In genomic region chr2:32012872-32013271, GRCh38 we compare ENCODE assay signal across 17 cellular contexts. TPM values are rescaled to one million over a fixed set of nuclear protein-coding genes. Genes with fewer than 3 reads are reported as not detected.
DNase-seq lines count a peak whose midpoint lies in the region; ATAC-seq and TF ChIP-seq lines count a peak whose summit lies in the region.
"Had no signal": no experiment of that assay in that cellular context is flagged by ENCODE, and none has a peak within 500 bp of the region (broad histone marks: within the 10 kb centered on the region; RNA-seq: fewer than 3 reads in every experiment).

No MANE protein-coding gene starts in this region.

- peaks cover 13 to 21% (median 20%) of the 10 kb centered on the region in 11 experiments; a peak in 21 of 22 replicates for H4K20me1 ChIP-seq in BLaER1 treated with 17β-estradiol and CSF1 and Interleukin-3, amounts not matched to agents 10 nM and 100 nM

- no peak for TF ChIP-seq CTCF in CD4-positive, alpha-beta T cell (IDR thresholded peaks at IDR 0.05)
- no peak for TF ChIP-seq CTCF in GM20000 (IDR thresholded peaks at IDR 0.05; ENCODE audit: extremely low read depth, missing control alignments)

- peak overlapping the region in 6 of 11 experiments; percentile 23 to 99 (median 96); a peak in 8 of 22 replicates for H3K27ac ChIP-seq in BLaER1 treated with 17β-estradiol and CSF1 and Interleukin-3, amounts not matched to agents 10 nM and 100 nM
- no peak overlapping the region for H3K27ac ChIP-seq in CD4-positive, alpha-beta T cell (ENCODE audit: low read depth, low read length)
- H3K27ac ChIP-seq: tibial nerve had no signal

- H3K27ac Mint-ChIP-seq in CD4-positive, alpha-beta T cell: peak overlapping the region; percentile 18
- H3K27ac Mint-ChIP-seq in activated naive CD8-positive, alpha-beta T cell treated with anti-CD3 and anti-CD28 coated beads, Interleukin-2, amount 50 U/mL, for 24 hours: peak overlapping the region; percentile 17
- peak overlapping the region in 9 of 10 donors; percentile 24 to 97 (median 72) for H3K27ac Mint-ChIP-seq in naive thymus-derived CD8-positive, alpha-beta T cell

- DNase-seq in CD4-positive, alpha-beta T cell: no peak
- no peak for DNase-seq in activated naive CD8-positive, alpha-beta T cell treated with anti-CD3 and anti-CD28 coated beads, Interleukin-2, amount 50 U/mL, for 24 hours
- DNase-seq in naive thymus-derived CD8-positive, alpha-beta T cell: no peak
- no peak for DNase-seq in NCI-H2196 (lab: John Stamatoyannopoulos, UW; ENCODE audit: unreplicated experiment)
- no peak for DNase-seq in islet precursor cell
- DNase-seq in GM20000 (ENCODE audit: low spot score): no peak
- DNase-seq: activated CD4-positive, alpha-beta T cell treated with anti-CD3 and anti-CD28 coated beads, Interleukin-2, amount 50 U/mL, for 4 hours; amniotic stem cell; DMS153; effector CD8-positive, alpha-beta T cell; left lung; NCI-H1417; NCI-H748 treated with DMSO at 0.1 percent for 48 hours; OCI-M1 had no signal

- H3K27me3 Mint-ChIP-seq in CD4-positive, alpha-beta T cell: no peaks in the 10 kb centered on the region
- H3K27me3 Mint-ChIP-seq in activated naive CD8-positive, alpha-beta T cell treated with anti-CD3 and anti-CD28 coated beads, Interleukin-2, amount 50 U/mL, for 24 hours: no peaks in the 10 kb centered on the region
- no peaks in the 10 kb centered on the region for H3K27me3 Mint-ChIP-seq in naive thymus-derived CD8-positive, alpha-beta T cell

- no peak for ATAC-seq in CD4-positive, alpha-beta T cell (ENCODE audit: poor library complexity)
- ATAC-seq in activated naive CD8-positive, alpha-beta T cell treated with anti-CD3 and anti-CD28 coated beads, Interleukin-2, amount 50 U/mL, for 24 hours: no peak
- ATAC-seq in naive thymus-derived CD8-positive, alpha-beta T cell: no peak
- no peak for ATAC-seq in HG02588 (IDR thresholded peaks at IDR 0.05; ENCODE audit: unreplicated experiment)
- ATAC-seq: left lung had no signal

- POLR2A ChIA-PET in CD4-positive, alpha-beta T cell (lab: Charles Lee): interaction anchor here (2.5 to 3.4 kb wide), 2 partner anchors 27 to 51 kb away, joined by 11 to 25 read pairs; partner anchors contain the start of genes DPY30 and SPAST
- POLR2A ChIA-PET in naive thymus-derived CD8-positive, alpha-beta T cell (lab: Charles Lee): interaction anchor here (1.1 to 1.5 kb wide), 3 partner anchors 27 to 153 kb away, joined by 5 to 8 read pairs (median 6); partner anchors contain the start of genes DPY30, SLC30A6 and SPAST

- CTCF ChIA-PET in CD4-positive, alpha-beta T cell (lab: Charles Lee): no interaction called here

- intact Hi-C loops in CD4-positive, alpha-beta T cell (cut with DNase I, micrococcal nuclease): loop anchor here in 1 of 2 experiments (2.0 to 5.0 kb wide), 3 partner anchors 26 to 264 kb away; partner anchors contain the start of genes DPY30 and YIPF4

- no peak overlapping the region for H3K4me3 ChIP-seq in BLaER1 treated with 17β-estradiol and CSF1 and Interleukin-3, amounts not matched to agents 10 nM and 100 nM
- H3K4me3 ChIP-seq: left lung, tibial nerve had no signal

- H3K4me2 ChIP-seq in BLaER1 treated with 17β-estradiol and CSF1 and Interleukin-3, amounts not matched to agents 10 nM and 100 nM: peak overlapping the region in 4 of 11 experiments; percentile 80 to 94 (median 82); a peak in 6 of 22 replicates

- peaks cover 15 to 27% (median 18%) of the 10 kb centered on the region in 10 experiments for H3K4me1 ChIP-seq in BLaER1 treated with 17β-estradiol and CSF1 and Interleukin-3, amounts not matched to agents 10 nM and 100 nM

- H3K4me3 Mint-ChIP-seq in CD4-positive, alpha-beta T cell: peak overlapping the region; percentile 35
- no peak overlapping the region for H3K4me3 Mint-ChIP-seq in activated naive CD8-positive, alpha-beta T cell treated with anti-CD3 and anti-CD28 coated beads, Interleukin-2, amount 50 U/mL, for 24 hours
- H3K4me3 Mint-ChIP-seq in naive thymus-derived CD8-positive, alpha-beta T cell: peak overlapping the region in 1 of 10 donors; percentile 36

- H3K4me1 Mint-ChIP-seq in CD4-positive, alpha-beta T cell (ENCODE audit: low read depth): peaks cover 37% of the 10 kb centered on the region
- H3K4me1 Mint-ChIP-seq in activated naive CD8-positive, alpha-beta T cell treated with anti-CD3 and anti-CD28 coated beads, Interleukin-2, amount 50 U/mL, for 24 hours: peaks cover 24% of the 10 kb centered on the region
- peaks cover 12 to 30% (median 28%) of the 10 kb centered on the region in 4 donors for H3K4me1 Mint-ChIP-seq in naive thymus-derived CD8-positive, alpha-beta T cell

- H3K36me3 Mint-ChIP-seq in CD4-positive, alpha-beta T cell (ENCODE audit: low read depth): peaks cover 39% of the 10 kb centered on the region
- H3K36me3 Mint-ChIP-seq in activated naive CD8-positive, alpha-beta T cell treated with anti-CD3 and anti-CD28 coated beads, Interleukin-2, amount 50 U/mL, for 24 hours (ENCODE audit: low read depth): peaks cover 8% of the 10 kb centered on the region
- peaks cover 0 to 16% (median 6%) of the 10 kb centered on the region in 3 donors for H3K36me3 Mint-ChIP-seq in naive thymus-derived CD8-positive, alpha-beta T cell

- no peaks in the 10 kb centered on the region for H3K9me3 Mint-ChIP-seq in CD4-positive, alpha-beta T cell
- no peaks in the 10 kb centered on the region for H3K9me3 Mint-ChIP-seq in activated naive CD8-positive, alpha-beta T cell treated with anti-CD3 and anti-CD28 coated beads, Interleukin-2, amount 50 U/mL, for 24 hours
- H3K9me3 Mint-ChIP-seq in naive thymus-derived CD8-positive, alpha-beta T cell: no peaks in the 10 kb centered on the region

- 0 out of 22 replicates have a peak overlapping the region, but pooled peaks of 1 of the 11 experiments have one; percentile 38 for H3K9ac ChIP-seq in BLaER1 treated with 17β-estradiol and CSF1 and Interleukin-3, amounts not matched to agents 10 nM and 100 nM

- peaks cover 12 to 29% (median 22%) of the 10 kb centered on the region in 11 experiments; a peak in 20 of 22 replicates for H3K36me3 ChIP-seq in BLaER1 treated with 17β-estradiol and CSF1 and Interleukin-3, amounts not matched to agents 10 nM and 100 nM

- H3K27me3 ChIP-seq in BLaER1 treated with 17β-estradiol and CSF1 and Interleukin-3, amounts not matched to agents 10 nM and 100 nM: no peaks in the 10 kb centered on the region
- H3K27me3 ChIP-seq in CD4-positive, alpha-beta T cell (ENCODE audit: control insufficient read depth, insufficient read depth, low read length): no peaks in the 10 kb centered on the region
- H3K27me3 ChIP-seq: left lung, tibial nerve had no signal

- no peaks in the 10 kb centered on the region for H3K9me3 ChIP-seq in BLaER1 treated with 17β-estradiol and CSF1 and Interleukin-3, amounts not matched to agents 10 nM and 100 nM (replicated peaks in 1 of 11)
- H3K9me3 ChIP-seq in CD4-positive, alpha-beta T cell (ENCODE audit: control insufficient read depth, low read length): no peaks in the 10 kb centered on the region
- H3K9me3 ChIP-seq: left lung, tibial nerve had no signal

RNA-seq across cellular contexts. Expression of gene MEMO1, which starts 2.1 kb away (rescaled TPM):
- 10 to 100 TPM; 39.6 to 39.8 TPM for total RNA-seq in CD4-positive, alpha-beta T cell
- 10 to 100 TPM; 35.1 to 35.8 TPM for total RNA-seq in naive thymus-derived CD8-positive, alpha-beta T cell
- 10 to 100 TPM; 23.7 to 26.2 (median 25.2) TPM for polyA plus RNA-seq in naive thymus-derived CD8-positive, alpha-beta T cell

RNA-seq across cellular contexts. Expression of gene DPY30, which starts 26.7 kb away (rescaled TPM):
- 10 to 100 TPM; 12.4 to 13.1 TPM for total RNA-seq in CD4-positive, alpha-beta T cell
- 10 to 100 TPM; 46.7 to 47.3 TPM for total RNA-seq in naive thymus-derived CD8-positive, alpha-beta T cell
- 100 to 1,000 TPM; 151 to 179 (median 159) TPM for polyA plus RNA-seq in naive thymus-derived CD8-positive, alpha-beta T cell

RNA-seq across cellular contexts. Expression of gene SPAST, which starts 50.5 kb away (rescaled TPM):
- 1 to 10 TPM; 7.0 to 7.4 TPM for total RNA-seq in CD4-positive, alpha-beta T cell
- total RNA-seq in naive thymus-derived CD8-positive, alpha-beta T cell: 10 to 100 TPM; 24.8 to 24.9 TPM
- 1 to 10 TPM; 6.8 to 9.7 (median 9.0) TPM for polyA plus RNA-seq in naive thymus-derived CD8-positive, alpha-beta T cell

Comparison
In these comparisons a context has a peak if more than half of its experiments do, and no peak if none do; other contexts are left out.
1. H3K27ac Mint-ChIP-seq: peak in every context shown above with its lines; median percentile 72 in naive thymus-derived CD8-positive, alpha-beta T cell; 18 in CD4-positive, alpha-beta T cell; 17 in activated naive CD8-positive, alpha-beta T cell treated with anti-CD3 and anti-CD28 coated beads, Interleukin-2, amount 50 U/mL, for 24 hours.